In the genomic region with DNA sequence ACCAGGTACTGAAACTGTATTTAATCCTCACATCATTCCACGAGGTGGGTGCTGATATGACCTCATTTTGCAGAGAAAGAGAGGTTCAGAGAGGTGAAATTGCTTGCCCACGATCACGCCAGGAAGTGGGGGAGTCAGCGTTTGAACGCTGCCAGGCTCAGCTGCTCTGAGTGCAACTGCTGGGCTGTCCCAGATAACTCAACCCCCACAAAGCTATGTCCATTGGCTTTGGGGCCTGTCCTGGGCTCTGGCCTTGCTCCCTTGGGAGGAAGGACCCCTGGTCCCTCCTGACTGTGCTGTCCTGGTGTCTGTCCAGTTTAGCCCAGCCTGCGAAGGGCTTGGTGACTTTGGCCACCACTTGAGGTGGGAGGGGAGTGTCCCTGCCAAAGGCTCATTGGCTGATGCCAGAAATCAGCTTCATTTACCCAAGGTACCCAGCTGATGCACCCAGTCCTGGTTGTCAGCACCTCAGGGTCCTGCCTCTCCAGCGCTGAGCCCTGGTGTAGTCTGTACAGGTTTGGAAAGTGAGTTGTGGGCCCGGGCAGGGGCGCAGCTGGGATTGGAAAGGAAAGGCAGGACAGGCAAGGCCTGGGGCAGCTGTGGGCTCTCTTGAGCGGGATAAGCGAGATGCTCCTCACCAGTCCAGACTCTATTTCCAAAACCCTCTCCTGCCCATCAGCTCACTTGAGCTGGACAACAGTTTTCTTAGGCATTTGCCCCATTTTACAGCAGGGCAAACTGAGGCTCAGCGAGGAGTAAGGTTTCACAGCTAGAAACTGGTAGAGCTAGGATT, we compare ENCODE assay signal across 14 cellular contexts. TPM values are rescaled to one million over a fixed set of nuclear protein-coding genes. Genes with fewer than 3 reads are reported as not detected.
DNase-seq lines count a peak whose midpoint lies in the region; ATAC-seq and TF ChIP-seq lines count a peak whose summit lies in the region.
"Had no signal": no experiment of that assay in that cellular context is flagged by ENCODE, and none has a peak within 500 bp of the region (broad histone marks: within the 10 kb centered on the region; RNA-seq: fewer than 3 reads in every experiment).

No MANE protein-coding gene starts in this region.

- peak in 2 of 3 donors; percentile 35 to 65 for DNase-seq in CD4-positive, CD25-positive, alpha-beta regulatory T cell
- DNase-seq in H7 (peak; percentile 7), gastrocnemius medialis (no peak), COR-L47 (lab: John Stamatoyannopoulos, UW) (no peak), upper lobe of left lung (no peak), NCI-H446 (lab: John Stamatoyannopoulos, UW) (no peak)
- DNase-seq in activated effector memory CD4-positive, alpha-beta T cell treated with Interleukin-2 at 50 U/mL for 16 hours, result peak; percentile 37
- peak in 7 of 9 donors; percentile 29 to 51 (median 43) for DNase-seq in naive thymus-derived CD4-positive, alpha-beta T cell
- DNase-seq: IMR-90, NCI-H2081 had no signal

- peak overlapping the region; percentile 97 for H3K27ac ChIP-seq in CD4-positive, CD25-positive, alpha-beta regulatory T cell (ENCODE audit: insufficient read depth, low read length, poor library complexity, severe bottlenecking)
- peak overlapping the region; percentile 85 for H3K27ac ChIP-seq in naive thymus-derived CD4-positive, alpha-beta T cell (ENCODE audit: low read depth, low read length)
- no peak overlapping the region for H3K27ac ChIP-seq in gastrocnemius medialis
- H3K27ac ChIP-seq in upper lobe of left lung, result no peak overlapping the region

- no peak for TF ChIP-seq EP300 in upper lobe of left lung (IDR thresholded peaks at IDR 0.05)

- H3K36me3 ChIP-seq in CD4-positive, CD25-positive, alpha-beta regulatory T cell (ENCODE audit: control insufficient read depth, insufficient read depth, low read length), result no peaks in the 10 kb centered on the region
- H3K36me3 ChIP-seq in H7 (replicated peaks; ENCODE audit: control insufficient read depth, insufficient read depth, low read length) (no peaks in the 10 kb centered on the region), gastrocnemius medialis (no peaks in the 10 kb centered on the region), upper lobe of left lung (no peaks in the 10 kb centered on the region)
- H3K36me3 ChIP-seq in naive thymus-derived CD4-positive, alpha-beta T cell (ENCODE audit: control insufficient read depth in 2 of 3, insufficient read depth in 3 of 3, low read length in 3 of 3), result no peaks in the 10 kb centered on the region
- H3K36me3 ChIP-seq: HAP-1 had no signal

- in situ Hi-C loops in gastrocnemius medialis (cut with MboI; ENCODE audit: low sequenced_read_pairs in 4 of 4), result no loop called here

- TF ChIP-seq CTCF in gastrocnemius medialis (IDR thresholded peaks at IDR 0.05 in 4 of 5, conservative IDR thresholded peaks at IDR 0.05 in 1 of 5) (no peak), upper lobe of left lung (IDR thresholded peaks at IDR 0.05) (no peak)

- peak; percentile 35 to 54 for ATAC-seq in CD4-positive, CD25-positive, alpha-beta regulatory T cell (ENCODE audit: low read depth in 2 of 2)
- ATAC-seq in naive thymus-derived CD4-positive, alpha-beta T cell, result no peak
- ATAC-seq in gastrocnemius medialis, result no peak
- ATAC-seq in upper lobe of left lung (ENCODE audit: low FRiP score in 2 of 2), result no peak

- no peaks in the 10 kb centered on the region for H3K27me3 ChIP-seq in CD4-positive, CD25-positive, alpha-beta regulatory T cell (ENCODE audit: control insufficient read depth, insufficient read depth, low read length)
- no peaks in the 10 kb centered on the region for H3K27me3 ChIP-seq in H7 (ENCODE audit: control insufficient read depth, insufficient read depth, low read length)
- H3K27me3 ChIP-seq in naive thymus-derived CD4-positive, alpha-beta T cell (ENCODE audit: control insufficient read depth in 2 of 2, insufficient read depth in 2 of 2, low read length in 2 of 2), result no peaks in the 10 kb centered on the region
- H3K27me3 ChIP-seq in gastrocnemius medialis, result peaks cover 0 to 5% (median 0%) of the 10 kb centered on the region in 3 donors
- no peaks in the 10 kb centered on the region for H3K27me3 ChIP-seq in upper lobe of left lung

- CTCF ChIA-PET in naive thymus-derived CD4-positive, alpha-beta T cell (lab: Charles Lee), result interaction anchor here (0.6 to 5.2 kb wide), 6 partner anchors 20 to 78 kb away, joined by 3 to 25 read pairs (median 4); a partner anchor contains a TSS

- no peaks in the 10 kb centered on the region for H3K27me3 Mint-ChIP-seq in CD4-positive, CD25-positive, alpha-beta regulatory T cell
- H3K27me3 Mint-ChIP-seq in naive thymus-derived CD4-positive, alpha-beta T cell, result no peaks in the 10 kb centered on the region

- 65 to 66% methylated on average over 8 to 12 of the region's 12 CpGs for WGBS in upper lobe of left lung, 2 donors

- peak overlapping the region; percentile 38 to 91 (median 81) for H3K4me3 Mint-ChIP-seq in CD4-positive, CD25-positive, alpha-beta regulatory T cell
- H3K4me3 Mint-ChIP-seq in naive thymus-derived CD4-positive, alpha-beta T cell, result peak overlapping the region in 7 of 10 donors; percentile 3 to 82 (median 37)
- H3K4me3 Mint-ChIP-seq: activated T-helper 1 cell treated with anti-CD3 and anti-CD28 coated beads, Interleukin-12 subunit alpha, Interleukin-12 subunit beta, Interleukin-2, Interleukin-4 antibody, amounts not matched to agents 30 ng/mL and 10 ng/mL and 1 ng/mL, durations not matched to agents 14 hours and 24 hours and 36 hours had no signal

- peaks cover 20 to 80% (median 46%) of the 10 kb centered on the region in 4 donors for H3K4me1 Mint-ChIP-seq in CD4-positive, CD25-positive, alpha-beta regulatory T cell
- peaks cover 31 to 95% (median 70%) of the 10 kb centered on the region in 7 donors for H3K4me1 Mint-ChIP-seq in naive thymus-derived CD4-positive, alpha-beta T cell

- no peaks in the 10 kb centered on the region for H3K36me3 Mint-ChIP-seq in CD4-positive, CD25-positive, alpha-beta regulatory T cell
- H3K36me3 Mint-ChIP-seq in naive thymus-derived CD4-positive, alpha-beta T cell, result peaks cover 0 to 2% (median 0%) of the 10 kb centered on the region in 5 donors

- H3K9me3 Mint-ChIP-seq in CD4-positive, CD25-positive, alpha-beta regulatory T cell, result peaks cover 0 to 2% (median 0%) of the 10 kb centered on the region in 7 donors
- H3K9me3 Mint-ChIP-seq in naive thymus-derived CD4-positive, alpha-beta T cell, result peaks cover 0 to 2% (median 0%) of the 10 kb centered on the region in 11 donors
- H3K9me3 Mint-ChIP-seq: activated T-helper 1 cell treated with anti-CD3 and anti-CD28 coated beads, Interleukin-12 subunit alpha, Interleukin-12 subunit beta, Interleukin-2, Interleukin-4 antibody, amounts not matched to agents 30 ng/mL and 10 ng/mL and 1 ng/mL, durations not matched to agents 14 hours and 24 hours and 36 hours had no signal

- POLR2A ChIA-PET in naive thymus-derived CD4-positive, alpha-beta T cell (lab: Charles Lee), result interaction anchor here (2.8 to 10.2 kb wide), 3 partner anchors 14 to 20 kb away, joined by 13 to 61 read pairs (median 20); no protein-coding TSS in a partner anchor

- intact Hi-C loops in naive thymus-derived CD4-positive, alpha-beta T cell (cut with micrococcal nuclease), result no loop called here
- intact Hi-C loops in gastrocnemius medialis (cut with DNase I; ENCODE audit: low total_unique reads), result no loop called here

- H3K4me3 ChIP-seq in CD4-positive, CD25-positive, alpha-beta regulatory T cell (ENCODE audit: low read depth, low read length), result peak overlapping the region; percentile 48
- H3K4me3 ChIP-seq in H7 (ENCODE audit: insufficient read depth, low read depth, low read length) (no peak overlapping the region), gastrocnemius medialis (no peak overlapping the region), upper lobe of left lung (no peak overlapping the region)
- no peak overlapping the region for H3K4me3 ChIP-seq in naive thymus-derived CD4-positive, alpha-beta T cell (ENCODE audit: low read length)
- H3K4me3 ChIP-seq: HAP-1 had no signal

- peaks cover 69% of the 10 kb centered on the region for H3K4me1 ChIP-seq in CD4-positive, CD25-positive, alpha-beta regulatory T cell (ENCODE audit: control insufficient read depth, insufficient read depth, low read length, poor library complexity, severe bottlenecking)
- H3K4me1 ChIP-seq in naive thymus-derived CD4-positive, alpha-beta T cell (ENCODE audit: control insufficient read depth in 2 of 2, insufficient read depth in 2 of 2, low read length in 2 of 2), result peaks cover 58 to 73% of the 10 kb centered on the region in 2 donors
- no peaks in the 10 kb centered on the region for H3K4me1 ChIP-seq in gastrocnemius medialis
- no peaks in the 10 kb centered on the region for H3K4me1 ChIP-seq in upper lobe of left lung
- H3K4me1 ChIP-seq: HAP-1 had no signal

- peak overlapping the region in 2 of 3 donors; percentile 38 to 91 for H3K27ac Mint-ChIP-seq in CD4-positive, CD25-positive, alpha-beta regulatory T cell
- H3K27ac Mint-ChIP-seq in naive thymus-derived CD4-positive, alpha-beta T cell, result peak overlapping the region in 5 of 9 donors; percentile 62 to 98 (median 68)
- H3K27ac Mint-ChIP-seq: activated T-helper 1 cell treated with anti-CD3 and anti-CD28 coated beads, Interleukin-12 subunit alpha, Interleukin-12 subunit beta, Interleukin-2, Interleukin-4 antibody, amounts not matched to agents 30 ng/mL and 10 ng/mL and 1 ng/mL, durations not matched to agents 14 hours and 24 hours and 36 hours had no signal

- no peaks in the 10 kb centered on the region for H3K9me3 ChIP-seq in CD4-positive, CD25-positive, alpha-beta regulatory T cell (ENCODE audit: control insufficient read depth in 2 of 2, low read length in 2 of 2)
- no peaks in the 10 kb centered on the region for H3K9me3 ChIP-seq in naive thymus-derived CD4-positive, alpha-beta T cell (ENCODE audit: control insufficient read depth in 2 of 3, low read length in 3 of 3)
- H3K9me3 ChIP-seq in gastrocnemius medialis (no peaks in the 10 kb centered on the region), upper lobe of left lung (no peaks in the 10 kb centered on the region)
- H3K9me3 ChIP-seq: HAP-1 had no signal

- TF ChIP-seq POLR2A in gastrocnemius medialis (IDR thresholded peaks at IDR 0.05) (no peak), upper lobe of left lung (IDR thresholded peaks at IDR 0.05) (no peak)

RNA-seq across cellular contexts. Expression of a gene that starts 38.5 kb away (rescaled TPM):
- not detected for total RNA-seq in CD4-positive, CD25-positive, alpha-beta regulatory T cell
- not detected for polyA plus RNA-seq in CD4-positive, CD25-positive, alpha-beta regulatory T cell
- not detected in 2 replicates for total RNA-seq in H7 (2014; rRNA removed; shearing (Covaris generic))
- not detected for total RNA-seq in naive thymus-derived CD4-positive, alpha-beta T cell
- polyA plus RNA-seq in naive thymus-derived CD4-positive, alpha-beta T cell, result not detected
- total RNA-seq in gastrocnemius medialis (not detected), upper lobe of left lung (not detected)
- total RNA-seq: activated T-helper 1 cell treated with anti-CD3 and anti-CD28 coated beads, Interleukin-12 subunit alpha, Interleukin-12 subunit beta, Interleukin-2, Interleukin-4 antibody, amounts not matched to agents 30 ng/mL and 10 ng/mL and 1 ng/mL, durations not matched to agents 14 hours and 24 hours and 36 hours; IMR-90; skeletal muscle tissue; T-helper 1 cell treated with Interleukin-12 subunit alpha and Interleukin-12 subunit beta and Interleukin-4 antibody, amounts not matched to agents 30 ng/mL and 1 ng/mL, for 36 hours had no signal
- polyA plus RNA-seq: IMR-90 had no signal

RNA-seq across cellular contexts. Expression of a gene that starts 41.7 kb away (rescaled TPM):
- total RNA-seq in CD4-positive, CD25-positive, alpha-beta regulatory T cell, result not detected
- not detected for polyA plus RNA-seq in CD4-positive, CD25-positive, alpha-beta regulatory T cell
- not detected in 2 replicates for total RNA-seq in H7 (2014; rRNA removed; shearing (Covaris generic))
- total RNA-seq in naive thymus-derived CD4-positive, alpha-beta T cell, result not detected
- polyA plus RNA-seq in naive thymus-derived CD4-positive, alpha-beta T cell, result not detected
- total RNA-seq in gastrocnemius medialis (not detected), upper lobe of left lung (1 to 10 TPM in 1 of 6 donors, under 1 TPM in 2, not detected in 3; 0.23 to 3.1 (median 0.27) TPM)
- total RNA-seq: activated T-helper 1 cell treated with anti-CD3 and anti-CD28 coated beads, Interleukin-12 subunit alpha, Interleukin-12 subunit beta, Interleukin-2, Interleukin-4 antibody, amounts not matched to agents 30 ng/mL and 10 ng/mL and 1 ng/mL, durations not matched to agents 14 hours and 24 hours and 36 hours; IMR-90; skeletal muscle tissue; T-helper 1 cell treated with Interleukin-12 subunit alpha and Interleukin-12 subunit beta and Interleukin-4 antibody, amounts not matched to agents 30 ng/mL and 1 ng/mL, for 36 hours had no signal
- polyA plus RNA-seq: IMR-90 had no signal

Comparison
In these comparisons a context has a peak if more than half of its experiments do, and no peak if none do; other contexts are left out.
1. ATAC-seq: peak in CD4-positive, CD25-positive, alpha-beta regulatory T cell (2 of 2); none in naive thymus-derived CD4-positive, alpha-beta T cell (single experiment), gastrocnemius medialis (0 of 2) and upper lobe of left lung (0 of 2).
2. DNase-seq: peak in CD4-positive, CD25-positive, alpha-beta regulatory T cell (2 of 3), H7 (single experiment), activated effector memory CD4-positive, alpha-beta T cell treated with Interleukin-2 at 50 U/mL for 16 hours (single experiment) and naive thymus-derived CD4-positive, alpha-beta T cell (7 of 9); none in gastrocnemius medialis (0 of 2), COR-L47 (single experiment), upper lobe of left lung (0 of 2) and NCI-H446 (0 of 2).
3. H3K27ac ChIP-seq: peak in CD4-positive, CD25-positive, alpha-beta regulatory T cell (single experiment) and naive thymus-derived CD4-positive, alpha-beta T cell (single experiment); none in gastrocnemius medialis (0 of 4) and upper lobe of left lung (0 of 4).